11 cellular contexts compared by ENCODE assay signal in genomic region chr20:17809714-17810631, GRCh38.
A peak's percentile ranks its signal among the peaks of the same experiment; 100 is the strongest.
DNase-seq lines count a peak whose midpoint lies in the region; ATAC-seq and TF ChIP-seq lines count a peak whose summit lies in the region.
"Had no signal": no experiment of that assay in that cellular context is flagged by ENCODE, and none has a peak within 500 bp of the region (broad histone marks: within the 10 kb centered on the region; RNA-seq: fewer than 3 reads in every experiment).

No MANE protein-coding gene starts in this region.

- H3K27ac ChIP-seq in transverse colon, result peak overlapping the region; percentile 66 to 72 (median 69)

- no peak for TF ChIP-seq EP300 in transverse colon (IDR thresholded peaks at IDR 0.05; ENCODE audit: low read depth)

- intact Hi-C loops in transverse colon (cut with DNase I; ENCODE audit: low total_unique reads), result no loop called here

- TF ChIP-seq CTCF in LNCaP clone FGC (IDR thresholded peaks at IDR 0.05; ENCODE audit: control insufficient read depth, extremely low read depth, insufficient read depth) (no peak), epithelial cell of proximal tubule (conservative IDR thresholded peaks at IDR 0.05; ENCODE audit: low read depth, low read length) (no peak), transverse colon (IDR thresholded peaks at IDR 0.05) (no peak)

- 51% methylated on average over 9 of the region's 9 CpGs; no CpG with 5 or more reads in 1 of the 2 donors for WGBS in transverse colon (ENCODE audit: low coverage in 1 of 2), 2 donors

- no peaks in the 10 kb centered on the region for H3K9me3 ChIP-seq in transverse colon

- ATAC-seq in left lobe of liver, result peak; percentile 77
- ATAC-seq in HG03439 (IDR thresholded peaks at IDR 0.05; ENCODE audit: unreplicated experiment), result no peak
- ATAC-seq in GM21528 (IDR thresholded peaks at IDR 0.05; ENCODE audit: low FRiP score, unreplicated experiment), result no peak
- ATAC-seq: effector memory CD8-positive, alpha-beta T cell had no signal

- TF ChIP-seq POLR2A in transverse colon (IDR thresholded peaks at IDR 0.05), result no peak

- DNase-seq in LNCaP clone FGC (ENCODE audit: low read depth), result peak; percentile 67
- peak; percentile 41 for DNase-seq in epithelial cell of proximal tubule (ENCODE audit: low read depth)
- peak; percentile 68 for DNase-seq in left lobe of liver (ENCODE audit: low spot score)
- DNase-seq in transverse colon, result no peak
- no peak for DNase-seq in NCI-H1436 (lab: John Stamatoyannopoulos, UW)
- DNase-seq: activated CD4-positive, alpha-beta T cell treated with anti-CD3 and anti-CD28 coated beads, Interleukin-2, amount 10 ng/mL, durations not matched to agents 7 days and 5 days; effector memory CD8-positive, alpha-beta T cell; NCI-H2107; retina had no signal

- H3K4me3 ChIP-seq in LNCaP clone FGC (ENCODE audit: low read depth, low read length) (no peak overlapping the region), epithelial cell of proximal tubule (ENCODE audit: low read depth, low read length) (no peak overlapping the region), transverse colon (no peak overlapping the region)

- H3K4me1 ChIP-seq in transverse colon, result peaks cover 12 to 38% (median 17%) of the 10 kb centered on the region in 4 donors

- no peaks in the 10 kb centered on the region for H3K36me3 ChIP-seq in transverse colon

- in situ Hi-C loops in transverse colon (cut with MboI; ENCODE audit: low pct_ligation_motif_present in 1 of 4, low pct_unique_long_range_greater_than_20kb in 1 of 4, low sequenced_read_pairs in 3 of 4), result no loop called here

- H3K27me3 ChIP-seq in transverse colon, result no peaks in the 10 kb centered on the region

Comparison
In these comparisons a context has a peak if more than half of its experiments do, and no peak if none do; other contexts are left out.
1. DNase-seq: peak in LNCaP clone FGC (single experiment), epithelial cell of proximal tubule (single experiment) and left lobe of liver (single experiment); none in transverse colon (single experiment) and NCI-H1436 (single experiment).